In genomic region chr1:248373761-248374160, GRCh38 we compare ENCODE assay signal across 31 cellular contexts. TPM values are rescaled to one million over a fixed set of nuclear protein-coding genes. Genes with fewer than 3 reads are reported as not detected.
"Had no signal": no experiment of that assay in that cellular context is flagged by ENCODE, and none has a peak within 500 bp of the region (broad histone marks: within the 10 kb centered on the region; RNA-seq: fewer than 3 reads in every experiment).

No MANE protein-coding gene starts in this region.

- H3K36me3 ChIP-seq: ascending aorta had no signal

- H3K36me3 Mint-ChIP-seq: activated naive CD4-positive, alpha-beta T cell treated with anti-CD3 and anti-CD28 coated beads, Interleukin-2, amount 50 U/mL, for 24 hours; activated naive CD8-positive, alpha-beta T cell treated with anti-CD3 and anti-CD28 coated beads, Interleukin-2, amount 10 ng/mL, durations not matched to agents 7 days and 5 days had no signal

- H3K4me2 ChIP-seq: PC-9 had no signal

- H3K4me3 ChIP-seq: ascending aorta, PC-9 had no signal

- H3K9me3 Mint-ChIP-seq: activated CD4-positive, alpha-beta T cell treated with anti-CD3 and anti-CD28 coated beads, Interleukin-2, amount 10 ng/mL, durations not matched to agents 7 days and 5 days; activated naive CD4-positive, alpha-beta T cell treated with anti-CD3 and anti-CD28 coated beads, Interleukin-2, amount 50 U/mL, for 24 hours; activated naive CD8-positive, alpha-beta T cell treated with anti-CD3 and anti-CD28 coated beads, Interleukin-2, amount 10 ng/mL, durations not matched to agents 7 days and 5 days; activated T-cell treated with anti-CD3 and anti-CD28 coated beads, Interleukin-2, amount 50 U/mL, for 24 hours; activated T-helper 2 cell treated with anti-CD3 and anti-CD28 coated beads, Interferon-gamma antibody, Interleukin-2, Interleukin-4, amounts not matched to agents 10 μg/mL and 5 μg/mL and 100 μg/mL, durations not matched to agents 14 hours and 24 hours and 36 hours had no signal

- H3K27ac Mint-ChIP-seq: activated CD4-positive, alpha-beta T cell treated with anti-CD3 and anti-CD28 coated beads for 36 hours; activated CD4-positive, alpha-beta T cell treated with anti-CD3 and anti-CD28 coated beads, Interleukin-2, amount 10 ng/mL, durations not matched to agents 7 days and 5 days; activated CD8-positive, alpha-beta T cell treated with anti-CD3 and anti-CD28 coated beads, Interleukin-2, amount 10 ng/mL, durations not matched to agents 7 days and 5 days; activated naive CD4-positive, alpha-beta T cell treated with anti-CD3 and anti-CD28 coated beads, Interleukin-2, amount 50 U/mL, for 24 hours; activated naive CD8-positive, alpha-beta T cell treated with anti-CD3 and anti-CD28 coated beads, Interleukin-2, amount 10 ng/mL, durations not matched to agents 7 days and 5 days; activated T-cell treated with anti-CD3 and anti-CD28 coated beads, Interleukin-2, amount 50 U/mL, for 24 hours; activated T-helper 2 cell treated with anti-CD3 and anti-CD28 coated beads, Interferon-gamma antibody, Interleukin-2, Interleukin-4, amounts not matched to agents 10 μg/mL and 5 μg/mL and 100 μg/mL, durations not matched to agents 14 hours and 24 hours and 36 hours; WTC11 had no signal

- H3K27ac ChIP-seq: ascending aorta, PC-9 had no signal

- H3K4me3 Mint-ChIP-seq: activated CD4-positive, alpha-beta T cell treated with anti-CD3 and anti-CD28 coated beads for 36 hours; activated CD4-positive, alpha-beta T cell treated with anti-CD3 and anti-CD28 coated beads, Interleukin-2, amount 10 ng/mL, durations not matched to agents 7 days and 5 days; activated CD8-positive, alpha-beta T cell treated with anti-CD3 and anti-CD28 coated beads, Interleukin-2, amount 10 ng/mL, durations not matched to agents 7 days and 5 days; activated naive CD4-positive, alpha-beta T cell treated with anti-CD3 and anti-CD28 coated beads, Interleukin-2, amount 50 U/mL, for 24 hours; activated naive CD8-positive, alpha-beta T cell treated with anti-CD3 and anti-CD28 coated beads, Interleukin-2, amount 10 ng/mL, durations not matched to agents 7 days and 5 days; activated T-cell treated with anti-CD3 and anti-CD28 coated beads, Interleukin-2, amount 50 U/mL, for 24 hours; WTC11 had no signal

- H3K27me3 Mint-ChIP-seq: activated CD4-positive, alpha-beta T cell treated with anti-CD3 and anti-CD28 coated beads for 36 hours; activated CD4-positive, alpha-beta T cell treated with anti-CD3 and anti-CD28 coated beads, Interleukin-2, amount 10 ng/mL, durations not matched to agents 7 days and 5 days; activated naive CD4-positive, alpha-beta T cell treated with anti-CD3 and anti-CD28 coated beads, Interleukin-2, amount 50 U/mL, for 24 hours; activated naive CD8-positive, alpha-beta T cell treated with anti-CD3 and anti-CD28 coated beads, Interleukin-2, amount 10 ng/mL, durations not matched to agents 7 days and 5 days; activated T-cell treated with anti-CD3 and anti-CD28 coated beads, Interleukin-2, amount 50 U/mL, for 24 hours had no signal

- H2AFZ ChIP-seq: PC-9 had no signal

- H3K27me3 ChIP-seq: ascending aorta had no signal

- H3K4me1 ChIP-seq: ascending aorta had no signal

- ATAC-seq: activated CD4-positive, alpha-beta T cell treated with anti-CD3 and anti-CD28 coated beads for 36 hours; activated CD4-positive, CD25-positive, alpha-beta regulatory T cell treated with anti-CD3 and anti-CD28 coated beads, Interleukin-2, amount 50 U/mL, for 24 hours; activated CD8-positive, alpha-beta T cell treated with anti-CD3 and anti-CD28 coated beads, Interleukin-2, amount 10 ng/mL, durations not matched to agents 7 days and 5 days; WTC11 had no signal

- H3K9me3 ChIP-seq: ascending aorta had no signal

- DNase-seq: activated CD4-positive, alpha-beta T cell treated with anti-CD3 and anti-CD28 coated beads for 36 hours; activated CD4-positive, alpha-beta T cell treated with anti-CD3 and anti-CD28 coated beads, Interleukin-2, amount 10 ng/mL, durations not matched to agents 7 days and 5 days; activated CD4-positive, alpha-beta T cell treated with anti-CD3 and anti-CD28 coated beads, Interleukin-2, amount 50 U/mL, for 48 hours; activated CD8-positive, alpha-beta T cell treated with anti-CD3 and anti-CD28 coated beads, Interleukin-2, amount 10 ng/mL, durations not matched to agents 7 days and 5 days; activated gamma-delta T cell; activated naive CD4-positive, alpha-beta T cell treated with Interleukin-2 at 50 U/mL for 16 hours; activated naive CD8-positive, alpha-beta T cell treated with anti-CD3 and anti-CD28 coated beads, Interleukin-2, amount 10 ng/mL, durations not matched to agents 7 days and 5 days; activated T-cell treated with anti-CD3 and anti-CD28 coated beads, Interleukin-2, amount 50 U/mL, for 24 hours; amygdala; cerebellar nuclear complex; NCI-H1105; NCI-H1417 treated with DMSO at 0.1 percent for 48 hours; NCI-H1694; NCI-H1930; NCI-H2081 treated with DMSO at 0.1 percent for 48 hours; NCI-H345; NCI-H524 treated with DMSO at 0.1 percent for 48 hours; PC-9; Right ventricle myocardium superior; SW 1271; T-helper 1 cell had no signal

- H3K4me1 Mint-ChIP-seq: WTC11 had no signal

RNA-seq across cellular contexts. Expression of gene OR2T6, which starts 1.8 kb away (rescaled TPM):
- total RNA-seq: activated CD4-positive, alpha-beta T cell treated with anti-CD3 and anti-CD28 coated beads for 36 hours; activated CD4-positive, alpha-beta T cell treated with anti-CD3 and anti-CD28 coated beads, Interleukin-2, amount 10 ng/mL, durations not matched to agents 7 days and 5 days; activated CD8-positive, alpha-beta T cell treated with anti-CD3 and anti-CD28 coated beads, Interleukin-2, amount 10 ng/mL, durations not matched to agents 7 days and 5 days; activated naive CD8-positive, alpha-beta T cell treated with anti-CD3 and anti-CD28 coated beads, Interleukin-2, amount 10 ng/mL, durations not matched to agents 7 days and 5 days; activated T-helper 2 cell treated with anti-CD3 and anti-CD28 coated beads, Interferon-gamma antibody, Interleukin-2, Interleukin-4, amounts not matched to agents 10 μg/mL and 5 μg/mL and 100 μg/mL, durations not matched to agents 14 hours and 24 hours and 36 hours; ascending aorta; cardiac septum; LHCN-M2; NCI-H460; PC-9; Right ventricle myocardium superior; T-helper 2 cell treated with Interferon-gamma antibody and Interleukin-4, amounts not matched to agents 100 ng/mL and 5 ng/mL, for 36 hours; WTC11 had no signal
- polyA plus RNA-seq: adipose tissue had no signal

RNA-seq across cellular contexts. Expression of gene OR2T4, which starts 12.3 kb away (rescaled TPM):
- total RNA-seq: activated CD4-positive, alpha-beta T cell treated with anti-CD3 and anti-CD28 coated beads for 36 hours; activated CD4-positive, alpha-beta T cell treated with anti-CD3 and anti-CD28 coated beads, Interleukin-2, amount 10 ng/mL, durations not matched to agents 7 days and 5 days; activated CD8-positive, alpha-beta T cell treated with anti-CD3 and anti-CD28 coated beads, Interleukin-2, amount 10 ng/mL, durations not matched to agents 7 days and 5 days; activated naive CD8-positive, alpha-beta T cell treated with anti-CD3 and anti-CD28 coated beads, Interleukin-2, amount 10 ng/mL, durations not matched to agents 7 days and 5 days; activated T-helper 2 cell treated with anti-CD3 and anti-CD28 coated beads, Interferon-gamma antibody, Interleukin-2, Interleukin-4, amounts not matched to agents 10 μg/mL and 5 μg/mL and 100 μg/mL, durations not matched to agents 14 hours and 24 hours and 36 hours; ascending aorta; cardiac septum; LHCN-M2; NCI-H460; PC-9; Right ventricle myocardium superior; T-helper 2 cell treated with Interferon-gamma antibody and Interleukin-4, amounts not matched to agents 100 ng/mL and 5 ng/mL, for 36 hours; WTC11 had no signal
- polyA plus RNA-seq: adipose tissue had no signal

RNA-seq across cellular contexts. Expression of gene OR14C36, which starts 25.2 kb away (rescaled TPM):
- total RNA-seq: activated CD4-positive, alpha-beta T cell treated with anti-CD3 and anti-CD28 coated beads for 36 hours; activated CD4-positive, alpha-beta T cell treated with anti-CD3 and anti-CD28 coated beads, Interleukin-2, amount 10 ng/mL, durations not matched to agents 7 days and 5 days; activated CD8-positive, alpha-beta T cell treated with anti-CD3 and anti-CD28 coated beads, Interleukin-2, amount 10 ng/mL, durations not matched to agents 7 days and 5 days; activated naive CD8-positive, alpha-beta T cell treated with anti-CD3 and anti-CD28 coated beads, Interleukin-2, amount 10 ng/mL, durations not matched to agents 7 days and 5 days; activated T-helper 2 cell treated with anti-CD3 and anti-CD28 coated beads, Interferon-gamma antibody, Interleukin-2, Interleukin-4, amounts not matched to agents 10 μg/mL and 5 μg/mL and 100 μg/mL, durations not matched to agents 14 hours and 24 hours and 36 hours; ascending aorta; cardiac septum; LHCN-M2; NCI-H460; PC-9; Right ventricle myocardium superior; T-helper 2 cell treated with Interferon-gamma antibody and Interleukin-4, amounts not matched to agents 100 ng/mL and 5 ng/mL, for 36 hours; WTC11 had no signal
- polyA plus RNA-seq: adipose tissue had no signal

RNA-seq across cellular contexts. Expression of gene OR2T1, which starts 29.1 kb away (rescaled TPM):
- total RNA-seq: activated CD4-positive, alpha-beta T cell treated with anti-CD3 and anti-CD28 coated beads for 36 hours; activated CD4-positive, alpha-beta T cell treated with anti-CD3 and anti-CD28 coated beads, Interleukin-2, amount 10 ng/mL, durations not matched to agents 7 days and 5 days; activated CD8-positive, alpha-beta T cell treated with anti-CD3 and anti-CD28 coated beads, Interleukin-2, amount 10 ng/mL, durations not matched to agents 7 days and 5 days; activated naive CD8-positive, alpha-beta T cell treated with anti-CD3 and anti-CD28 coated beads, Interleukin-2, amount 10 ng/mL, durations not matched to agents 7 days and 5 days; activated T-helper 2 cell treated with anti-CD3 and anti-CD28 coated beads, Interferon-gamma antibody, Interleukin-2, Interleukin-4, amounts not matched to agents 10 μg/mL and 5 μg/mL and 100 μg/mL, durations not matched to agents 14 hours and 24 hours and 36 hours; ascending aorta; cardiac septum; LHCN-M2; NCI-H460; PC-9; Right ventricle myocardium superior; T-helper 2 cell treated with Interferon-gamma antibody and Interleukin-4, amounts not matched to agents 100 ng/mL and 5 ng/mL, for 36 hours; WTC11 had no signal
- polyA plus RNA-seq: adipose tissue had no signal

RNA-seq across cellular contexts. Expression of gene OR2M7, which starts 49.4 kb away (rescaled TPM):
- total RNA-seq: activated CD4-positive, alpha-beta T cell treated with anti-CD3 and anti-CD28 coated beads for 36 hours; activated CD4-positive, alpha-beta T cell treated with anti-CD3 and anti-CD28 coated beads, Interleukin-2, amount 10 ng/mL, durations not matched to agents 7 days and 5 days; activated CD8-positive, alpha-beta T cell treated with anti-CD3 and anti-CD28 coated beads, Interleukin-2, amount 10 ng/mL, durations not matched to agents 7 days and 5 days; activated naive CD8-positive, alpha-beta T cell treated with anti-CD3 and anti-CD28 coated beads, Interleukin-2, amount 10 ng/mL, durations not matched to agents 7 days and 5 days; activated T-helper 2 cell treated with anti-CD3 and anti-CD28 coated beads, Interferon-gamma antibody, Interleukin-2, Interleukin-4, amounts not matched to agents 10 μg/mL and 5 μg/mL and 100 μg/mL, durations not matched to agents 14 hours and 24 hours and 36 hours; ascending aorta; cardiac septum; LHCN-M2; NCI-H460; PC-9; Right ventricle myocardium superior; T-helper 2 cell treated with Interferon-gamma antibody and Interleukin-4, amounts not matched to agents 100 ng/mL and 5 ng/mL, for 36 hours; WTC11 had no signal
- polyA plus RNA-seq: adipose tissue had no signal
